13 cellular contexts compared by ENCODE assay signal in the genomic region with DNA sequence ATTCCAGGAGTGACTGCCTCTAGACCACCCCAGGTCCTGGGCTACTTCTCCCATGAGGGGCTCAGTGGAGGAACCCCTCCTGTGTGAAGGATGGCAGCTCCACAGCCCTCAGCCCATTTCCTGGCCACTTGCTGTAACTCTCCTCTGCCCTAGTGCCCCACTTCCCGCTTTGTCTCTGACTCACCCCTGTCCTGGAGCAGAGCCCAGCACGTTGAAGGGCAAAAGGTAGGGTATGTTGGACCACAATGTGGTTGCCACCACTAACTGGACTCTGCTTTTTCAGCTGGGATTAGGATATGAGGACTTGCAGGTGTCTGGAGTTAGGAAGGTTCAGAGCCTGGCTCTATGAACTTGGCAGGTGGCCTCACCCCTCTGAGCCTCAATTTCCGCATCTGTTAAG. TPM values are rescaled to one million over a fixed set of nuclear protein-coding genes. Genes with fewer than 3 reads are reported as not detected.
DNase-seq lines count a peak whose midpoint lies in the region; ATAC-seq, FAIRE-seq and TF ChIP-seq lines count a peak whose summit lies in the region.
"Had no signal": no experiment of that assay in that cellular context is flagged by ENCODE, and none has a peak within 500 bp of the region (broad histone marks: within the 10 kb centered on the region; RNA-seq: fewer than 3 reads in every experiment).

No MANE protein-coding gene starts in this region.

- no peak overlapping the region for H3K4me3 ChIP-seq in GM23338
- H3K4me3 ChIP-seq in MG63, result no peak overlapping the region
- H3K4me3 ChIP-seq in astrocyte (ENCODE audit: insufficient read depth, low read depth, low read length), result no peak overlapping the region
- H3K4me3 ChIP-seq: pancreas had no signal

- peaks cover 61% of the 10 kb centered on the region for H3K79me2 ChIP-seq in GM23338 (replicated peaks; ENCODE audit: insufficient read depth)
- H3K79me2 ChIP-seq in astrocyte (ENCODE audit: insufficient read depth, low read length), result peaks cover 5% of the 10 kb centered on the region

- H3K4me2 ChIP-seq in GM23338, result no peak overlapping the region
- no peak overlapping the region for H3K4me2 ChIP-seq in astrocyte (ENCODE audit: low read length)

- H3K9me3 ChIP-seq in MG63, result no peaks in the 10 kb centered on the region
- H3K9me3 ChIP-seq in astrocyte (ENCODE audit: insufficient read depth, low read depth, low read length), result no peaks in the 10 kb centered on the region
- H3K9me3 ChIP-seq: pancreas had no signal

- FAIRE-seq in astrocyte (lab: Jason Lieb, UNC), result no peak
- FAIRE-seq: pancreas had no signal

- H3K27me3 Mint-ChIP-seq in GM23338 (ENCODE audit: insufficient read depth, low read depth, poor library complexity), result peaks cover 21% of the 10 kb centered on the region
- H3K27me3 Mint-ChIP-seq in astrocyte (ENCODE audit: low read depth, unreplicated experiment), result peaks cover 17% of the 10 kb centered on the region

- no peaks in the 10 kb centered on the region for H3K9me3 Mint-ChIP-seq in GM23338
- H3K9me3 Mint-ChIP-seq in astrocyte (ENCODE audit: unreplicated experiment), result peaks cover 2% of the 10 kb centered on the region

- H3K36me3 Mint-ChIP-seq in GM23338 (ENCODE audit: low read depth) (peaks cover 36% of the 10 kb centered on the region), astrocyte (ENCODE audit: low read depth, unreplicated experiment) (peaks cover 1% of the 10 kb centered on the region)

- H2AFZ ChIP-seq in GM23338, result no peak overlapping the region
- no peak overlapping the region for H2AFZ ChIP-seq in astrocyte (ENCODE audit: low read depth, low read length)

- no peaks in the 10 kb centered on the region for H3K9me2 ChIP-seq in GM23338 (ENCODE audit: insufficient read depth)

- H3K36me3 ChIP-seq in GM23338 (ENCODE audit: insufficient read depth) (peaks cover 13% of the 10 kb centered on the region; the same call in 1 of the 2 replicates), MG63 (peaks cover 47% of the 10 kb centered on the region), astrocyte (ENCODE audit: insufficient read depth, low read length) (no peaks in the 10 kb centered on the region)
- H3K36me3 ChIP-seq: pancreas had no signal

- no peaks in the 10 kb centered on the region for H3F3A ChIP-seq in GM23338 (replicated peaks; ENCODE audit: low read depth)

- H3K27me3 ChIP-seq in GM23338 (ENCODE audit: insufficient read depth), result peaks cover 11% of the 10 kb centered on the region
- no peaks in the 10 kb centered on the region for H3K27me3 ChIP-seq in MG63
- H3K27me3 ChIP-seq in astrocyte (ENCODE audit: insufficient read depth, low read length), result no peaks in the 10 kb centered on the region
- H3K27me3 ChIP-seq: pancreas had no signal

- H3K9ac ChIP-seq in astrocyte (ENCODE audit: low read length), result no peak overlapping the region

- no peaks in the 10 kb centered on the region for H3K4me1 ChIP-seq in GM23338 (ENCODE audit: insufficient read depth)
- H3K4me1 ChIP-seq in astrocyte (ENCODE audit: insufficient read depth, low read length), result peaks cover 9% of the 10 kb centered on the region

- no peak for DNase-seq in GM23338 (ENCODE audit: low spot score)
- DNase-seq in MG63, result peak; percentile 83
- DNase-seq in astrocyte (ENCODE audit: low read depth), result peak; percentile 63
- peak; percentile 55 for DNase-seq in myocyte (ENCODE audit: low read depth)
- DNase-seq in amniotic stem cell (lab: John Stamatoyannopoulos, UW), result no peak
- DNase-seq in NK-92 treated with Interleukin-12 subunit alpha and Interleukin-12 subunit beta, amount 100 ng/mL, for 24 hours (lab: John Stamatoyannopoulos, UW), result no peak
- DNase-seq in sciatic nerve (ENCODE audit: low spot score), result no peak
- DNase-seq: activated CD4-positive, alpha-beta T cell treated with anti-CD3 and anti-CD28 coated beads for 48 hours; kidney glomerular epithelial cell; NCI-H1105; pancreas had no signal

- H3K4me3 Mint-ChIP-seq in GM23338 (0 out of 3 replicates have a peak overlapping the region, but pooled peaks have one; percentile 23), astrocyte (ENCODE audit: unreplicated experiment) (no peak overlapping the region)

- ATAC-seq in GM23338 (no peak), sciatic nerve (no peak)
- ATAC-seq: pancreas had no signal

- H4K20me1 ChIP-seq in GM23338 (replicated peaks; ENCODE audit: insufficient read depth) (peaks cover 9% of the 10 kb centered on the region), astrocyte (ENCODE audit: insufficient read depth, low read length) (peaks cover 11% of the 10 kb centered on the region)

- H3K27ac ChIP-seq in GM23338 (ENCODE audit: low read depth) (no peak overlapping the region), astrocyte (ENCODE audit: low read depth, low read length) (no peak overlapping the region)
- H3K27ac ChIP-seq: pancreas had no signal

- H3K27ac Mint-ChIP-seq in GM23338 (no peak overlapping the region), astrocyte (ENCODE audit: unreplicated experiment) (no peak overlapping the region)

- intact Hi-C loops in sciatic nerve (cut with DNase I), result no loop called here

- H3K4me1 Mint-ChIP-seq in GM23338, result peaks cover 6% of the 10 kb centered on the region; the same call in 2 of the 3 replicates
- H3K4me1 Mint-ChIP-seq in astrocyte (ENCODE audit: low read depth, unreplicated experiment), result no peaks in the 10 kb centered on the region

- no peak for TF ChIP-seq CTCF in GM23338 (conservative IDR thresholded peaks at IDR 0.05; ENCODE audit: low read depth in 2 of 2)
- TF ChIP-seq CTCF in astrocyte (IDR thresholded peaks at IDR 0.05; ENCODE audit: insufficient read depth, low read depth, low read length), result no peak

TF ChIP-seq in GM23338, 12 proteins besides CTCF, POLR2A, EP300 and RAD21 (continues in another document):
- no peak for TF ChIP-seq ETS1 (IDR thresholded peaks at IDR 0.05)
- no peak for TF ChIP-seq NANOG (IDR thresholded peaks at IDR 0.05; ENCODE audit: borderline replicate concordance)
- no peak for TF ChIP-seq EZH2 (IDR thresholded peaks at IDR 0.05; ENCODE audit: low read depth, unreplicated experiment)
- TF ChIP-seq, protein P1, sequence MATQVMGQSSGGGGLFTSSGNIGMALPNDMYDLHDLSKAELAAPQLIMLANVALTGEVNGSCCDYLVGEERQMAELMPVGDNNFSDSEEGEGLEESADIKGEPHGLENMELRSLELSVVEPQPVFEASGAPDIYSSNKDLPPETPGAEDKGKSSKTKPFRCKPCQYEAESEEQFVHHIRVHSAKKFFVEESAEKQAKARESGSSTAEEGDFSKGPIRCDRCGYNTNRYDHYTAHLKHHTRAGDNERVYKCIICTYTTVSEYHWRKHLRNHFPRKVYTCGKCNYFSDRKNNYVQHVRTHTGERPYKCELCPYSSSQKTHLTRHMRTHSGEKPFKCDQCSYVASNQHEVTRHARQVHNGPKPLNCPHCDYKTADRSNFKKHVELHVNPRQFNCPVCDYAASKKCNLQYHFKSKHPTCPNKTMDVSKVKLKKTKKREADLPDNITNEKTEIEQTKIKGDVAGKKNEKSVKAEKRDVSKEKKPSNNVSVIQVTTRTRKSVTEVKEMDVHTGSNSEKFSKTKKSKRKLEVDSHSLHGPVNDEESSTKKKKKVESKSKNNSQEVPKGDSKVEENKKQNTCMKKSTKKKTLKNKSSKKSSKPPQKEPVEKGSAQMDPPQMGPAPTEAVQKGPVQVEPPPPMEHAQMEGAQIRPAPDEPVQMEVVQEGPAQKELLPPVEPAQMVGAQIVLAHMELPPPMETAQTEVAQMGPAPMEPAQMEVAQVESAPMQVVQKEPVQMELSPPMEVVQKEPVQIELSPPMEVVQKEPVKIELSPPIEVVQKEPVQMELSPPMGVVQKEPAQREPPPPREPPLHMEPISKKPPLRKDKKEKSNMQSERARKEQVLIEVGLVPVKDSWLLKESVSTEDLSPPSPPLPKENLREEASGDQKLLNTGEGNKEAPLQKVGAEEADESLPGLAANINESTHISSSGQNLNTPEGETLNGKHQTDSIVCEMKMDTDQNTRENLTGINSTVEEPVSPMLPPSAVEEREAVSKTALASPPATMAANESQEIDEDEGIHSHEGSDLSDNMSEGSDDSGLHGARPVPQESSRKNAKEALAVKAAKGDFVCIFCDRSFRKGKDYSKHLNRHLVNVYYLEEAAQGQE (IDR thresholded peaks at IDR 0.05; ENCODE audit: unreplicated experiment), result no peak
- TF ChIP-seq ZNF331 (CRISPR knock-in tag; IDR thresholded peaks at IDR 0.05; ENCODE audit: low read depth), result no peak
- TF ChIP-seq POLR2AphosphoS5 (IDR thresholded peaks at IDR 0.05; ENCODE audit: low read depth), result no peak
- TF ChIP-seq ZNF114 (CRISPR knock-in tag; IDR thresholded peaks at IDR 0.05), result no peak
- TF ChIP-seq EZH2phosphoT487 (IDR thresholded peaks at IDR 0.05; ENCODE audit: unreplicated experiment), result no peak
- TF ChIP-seq CREB1 (CRISPR knock-in tag; IDR thresholded peaks at IDR 0.05; ENCODE audit: low read depth), result no peak
- TF ChIP-seq JUNB (IDR thresholded peaks at IDR 0.05; ENCODE audit: unreplicated experiment), result no peak

RNA-seq across cellular contexts. Expression of gene MYBL2, which starts 2.4 kb away (rescaled TPM):
- 95.3 and 131 TPM in 2 replicates for total RNA-seq in GM23338 (2014; rRNA removed; shearing (Covaris generic))
- polyA plus RNA-seq in GM23338 (2016; fragmentation: Nextera tagmentation; extraction: Ambion mirVana), result 71.7 and 72.3 TPM in 2 replicates
- 29.8 and 30.5 TPM in 2 replicates for total RNA-seq in MG63 (2014; rRNA removed; shearing (Covaris generic); ENCODE audit: low replicate concordance)
- total RNA-seq in astrocyte, result 3.0 and 6.2 TPM in 2 replicates
- 0.16 and 0.21 TPM in 2 replicates for total RNA-seq in myocyte
- polyA plus RNA-seq in myocyte (2012), result 0.16 TPM
- 0.40 TPM for total RNA-seq in sciatic nerve

RNA-seq across cellular contexts. Expression of gene GTSF1L, which starts 57.5 kb away (rescaled TPM):
- not detected in 2 replicates for total RNA-seq in GM23338 (2014; rRNA removed; shearing (Covaris generic))
- not detected in 2 replicates for polyA plus RNA-seq in GM23338 (2016; fragmentation: Nextera tagmentation; extraction: Ambion mirVana)
- not detected in 2 replicates for total RNA-seq in MG63 (2014; rRNA removed; shearing (Covaris generic); ENCODE audit: low replicate concordance)
- total RNA-seq in astrocyte (not detected in 2 replicates), myocyte (not detected in 2 replicates), sciatic nerve (not detected)
- not detected for polyA plus RNA-seq in myocyte (2012)
- total RNA-seq: pancreas had no signal
- polyA plus RNA-seq: adipose tissue, esophagus, pancreas had no signal

Comparison
In these comparisons a context has a peak if more than half of its experiments do, and no peak if none do; other contexts are left out.
1. DNase-seq: peak in MG63 (single experiment), astrocyte (single experiment) and myocyte (single experiment); none in GM23338 (single experiment), amniotic stem cell (single experiment), NK-92 treated with Interleukin-12 subunit alpha and Interleukin-12 subunit beta, amount 100 ng/mL, for 24 hours (single experiment) and sciatic nerve (single experiment).